ENCODE assay signal across 1 cellular context in the genomic region with DNA sequence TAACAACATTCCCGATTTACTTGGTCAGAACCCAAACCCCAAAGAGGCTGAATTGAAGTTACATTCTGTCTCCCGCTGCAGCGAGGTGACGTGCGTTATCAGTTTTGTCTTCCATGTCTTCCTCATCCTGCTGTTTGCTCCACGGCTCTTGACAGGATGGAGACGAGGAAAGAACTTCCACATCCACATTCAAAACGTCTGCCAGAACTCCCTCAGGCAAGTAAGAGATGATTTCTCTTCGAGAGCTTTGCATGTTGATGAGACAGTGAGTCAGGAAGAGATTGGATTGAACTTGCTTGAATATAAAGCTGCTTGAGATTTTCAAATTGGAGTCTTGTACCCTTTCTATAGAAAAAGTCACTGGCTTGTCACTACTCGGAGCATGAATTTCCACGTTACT.
TF ChIP-seq lines count a peak whose summit lies in the region.

No MANE protein-coding gene starts in this region.

TF ChIP-seq in WTC11, 78 proteins besides CTCF, POLR2A, EP300 and RAD21 (continued from another document):
- TF ChIP-seq, protein P1, sequence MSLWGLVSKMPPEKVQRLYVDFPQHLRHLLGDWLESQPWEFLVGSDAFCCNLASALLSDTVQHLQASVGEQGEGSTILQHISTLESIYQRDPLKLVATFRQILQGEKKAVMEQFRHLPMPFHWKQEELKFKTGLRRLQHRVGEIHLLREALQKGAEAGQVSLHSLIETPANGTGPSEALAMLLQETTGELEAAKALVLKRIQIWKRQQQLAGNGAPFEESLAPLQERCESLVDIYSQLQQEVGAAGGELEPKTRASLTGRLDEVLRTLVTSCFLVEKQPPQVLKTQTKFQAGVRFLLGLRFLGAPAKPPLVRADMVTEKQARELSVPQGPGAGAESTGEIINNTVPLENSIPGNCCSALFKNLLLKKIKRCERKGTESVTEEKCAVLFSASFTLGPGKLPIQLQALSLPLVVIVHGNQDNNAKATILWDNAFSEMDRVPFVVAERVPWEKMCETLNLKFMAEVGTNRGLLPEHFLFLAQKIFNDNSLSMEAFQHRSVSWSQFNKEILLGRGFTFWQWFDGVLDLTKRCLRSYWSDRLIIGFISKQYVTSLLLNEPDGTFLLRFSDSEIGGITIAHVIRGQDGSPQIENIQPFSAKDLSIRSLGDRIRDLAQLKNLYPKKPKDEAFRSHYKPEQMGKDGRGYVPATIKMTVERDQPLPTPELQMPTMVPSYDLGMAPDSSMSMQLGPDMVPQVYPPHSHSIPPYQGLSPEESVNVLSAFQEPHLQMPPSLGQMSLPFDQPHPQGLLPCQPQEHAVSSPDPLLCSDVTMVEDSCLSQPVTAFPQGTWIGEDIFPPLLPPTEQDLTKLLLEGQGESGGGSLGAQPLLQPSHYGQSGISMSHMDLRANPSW (CRISPR knock-in tag; conservative IDR thresholded peaks at IDR 0.05; ENCODE audit: low read depth) = no peak
